In the genomic region with DNA sequence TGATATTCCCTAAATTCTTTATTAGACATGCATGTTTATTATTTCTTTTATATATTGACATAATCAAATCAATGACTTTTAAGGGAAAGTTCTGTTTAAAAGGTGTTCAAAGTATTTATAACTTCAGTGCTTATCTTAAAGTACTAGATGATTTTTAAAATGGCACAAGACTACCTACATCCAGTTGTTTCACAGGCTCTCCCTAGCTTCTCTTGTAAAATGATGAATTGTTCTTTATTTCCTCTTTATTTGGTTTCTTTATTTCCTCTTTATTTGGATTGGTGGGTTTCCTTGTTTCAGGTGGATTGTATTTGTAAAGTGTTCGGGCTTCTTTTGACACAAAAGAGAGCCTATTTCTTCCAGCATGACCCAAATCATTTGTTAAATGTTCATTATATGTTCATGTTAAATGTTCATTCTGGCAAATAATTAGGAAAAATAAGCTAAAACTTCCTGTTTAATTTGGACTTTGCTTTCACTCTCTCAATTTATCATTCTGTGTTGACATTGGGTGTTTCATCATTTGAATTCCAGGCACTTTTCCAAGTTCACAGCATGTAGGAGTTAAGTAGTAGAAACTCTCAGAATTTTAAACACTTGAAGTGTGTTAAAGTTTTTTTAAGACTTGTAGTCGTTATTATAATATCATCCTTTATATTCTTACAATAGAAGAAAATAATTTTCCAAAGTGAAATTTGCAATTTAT, we compare ENCODE assay signal across 11 cellular contexts. TPM values are rescaled to one million over a fixed set of nuclear protein-coding genes. Genes with fewer than 3 reads are reported as not detected.
A peak's percentile ranks its signal among the peaks of the same experiment; 100 is the strongest.
DNase-seq lines count a peak whose midpoint lies in the region; ATAC-seq, FAIRE-seq and TF ChIP-seq lines count a peak whose summit lies in the region.
"Had no signal": no experiment of that assay in that cellular context is flagged by ENCODE, and none has a peak within 500 bp of the region (broad histone marks: within the 10 kb centered on the region; RNA-seq: fewer than 3 reads in every experiment).

No MANE protein-coding gene starts in this region.

- ATAC-seq in HG03280 (IDR thresholded peaks at IDR 0.05; ENCODE audit: unreplicated experiment): no peak

- H3K4me3 ChIP-seq in GM23248 (no peak overlapping the region), fibroblast of the aortic adventitia (ENCODE audit: low read depth, low read length) (no peak overlapping the region)
- H3K4me3 ChIP-seq: lower lobe of right lung had no signal

- 9 to 22% methylated on average over 2 of the region's 2 CpGs for WGBS in GM23248 (ENCODE audit: low coverage in 1 of 2, low lambda C conversion rate in 2 of 2, missing lambda C conversion rate in 2 of 2), 2 experiments

- H3K27ac ChIP-seq in GM23248: no peak overlapping the region
- H3K27ac ChIP-seq: lower lobe of right lung had no signal

- H3K9me3 ChIP-seq in GM23248 (ENCODE audit: low read depth): no peaks in the 10 kb centered on the region
- H3K9me3 ChIP-seq: lower lobe of right lung had no signal

- H3F3A ChIP-seq in GM23248 (ENCODE audit: insufficient read depth): no peaks in the 10 kb centered on the region

- no peaks in the 10 kb centered on the region for H3K9me2 ChIP-seq in GM23248 (ENCODE audit: insufficient read depth)

- peak overlapping the region; percentile 37 for H3K4me2 ChIP-seq in GM23248 (ENCODE audit: unreplicated experiment)

- no peaks in the 10 kb centered on the region for H3K79me2 ChIP-seq in GM23248 (ENCODE audit: insufficient read depth)

- peak; percentile 26 for DNase-seq in GM23248
- DNase-seq in RCC 7860 (ENCODE audit: low spot score): peak; percentile 18
- DNase-seq in fibroblast of the aortic adventitia (ENCODE audit: low read depth): peak; percentile 63
- peak; percentile 83 for DNase-seq in renal cortical epithelial cell (ENCODE audit: low read depth)
- DNase-seq in occipital lobe (lab: John Stamatoyannopoulos, UW): no peak
- no peak for DNase-seq in activated CD4-positive, CD25-positive, alpha-beta regulatory T cell treated with anti-CD3 and anti-CD28 coated beads, Interleukin-2, amount 50 U/mL, for 72 hours
- no peak for DNase-seq in DMS114 treated with DMSO at 0.1 percent for 48 hours (lab: John Stamatoyannopoulos, UW; ENCODE audit: unreplicated experiment)
- DNase-seq: lower lobe of right lung; stimulated activated CD4-positive, alpha-beta T cell treated with anti-CD3 and anti-CD28 coated beads, Interleukin-15, amount 100 ng/mL, for 24 hours; T-helper 1 cell had no signal

- no peak overlapping the region for H3K9ac ChIP-seq in GM23248

- no peak for TF ChIP-seq CTCF in fibroblast of the aortic adventitia (IDR thresholded peaks at IDR 0.05; ENCODE audit: insufficient read depth, low read length)

- H3K36me3 ChIP-seq in GM23248 (ENCODE audit: low read depth): no peaks in the 10 kb centered on the region
- H3K36me3 ChIP-seq: lower lobe of right lung had no signal

- peaks cover 8% of the 10 kb centered on the region; the same call in 1 of the 2 replicates for H3K4me1 ChIP-seq in GM23248 (ENCODE audit: insufficient read depth)
- H3K4me1 ChIP-seq: lower lobe of right lung had no signal

- in situ Hi-C loops in GM23248 (cut with MboI): no loop called here

- H2AFZ ChIP-seq in GM23248: no peak overlapping the region

- H3K27me3 ChIP-seq in GM23248 (replicated peaks; ENCODE audit: insufficient read depth): no peaks in the 10 kb centered on the region

- FAIRE-seq in RCC 7860 (lab: Jason Lieb, UNC): peak; percentile 80

- H4K20me1 ChIP-seq in GM23248 (ENCODE audit: insufficient read depth): no peaks in the 10 kb centered on the region

RNA-seq across cellular contexts. Expression of a gene that starts 24.6 kb away (rescaled TPM):
- not detected in 2 replicates for total RNA-seq in GM23248 (2014; rRNA removed; shearing (Covaris generic))
- polyA plus RNA-seq in GM23248 (2016; fragmentation: Nextera tagmentation; extraction: Ambion mirVana): not detected in 2 replicates
- not detected in 2 replicates for total RNA-seq in fibroblast of the aortic adventitia (ENCODE audit: low replicate concordance)
- total RNA-seq in renal cortical epithelial cell: 0.15 TPM in 1 of 2 replicates, not detected in the other
- 8.6 TPM for total RNA-seq in occipital lobe
- total RNA-seq: lower lobe of right lung had no signal

Comparison
In these comparisons a context has a peak if more than half of its experiments do, and no peak if none do; other contexts are left out.
1. DNase-seq: peak in GM23248 (single experiment), RCC 7860 (single experiment), fibroblast of the aortic adventitia (single experiment) and renal cortical epithelial cell (single experiment); none in occipital lobe (single experiment), activated CD4-positive, CD25-positive, alpha-beta regulatory T cell treated with anti-CD3 and anti-CD28 coated beads, Interleukin-2, amount 50 U/mL, for 72 hours (single experiment) and DMS114 treated with DMSO at 0.1 percent for 48 hours (single experiment).